9 cellular contexts compared by ENCODE assay signal in genomic region chr17:64736804-64737492, GRCh38.
DNase-seq lines count a peak whose midpoint lies in the region; ATAC-seq, FAIRE-seq and TF ChIP-seq lines count a peak whose summit lies in the region.
"Had no signal": no experiment of that assay in that cellular context is flagged by ENCODE, and none has a peak within 500 bp of the region (broad histone marks: within the 10 kb centered on the region; RNA-seq: fewer than 3 reads in every experiment).

No MANE protein-coding gene starts in this region.

- TF ChIP-seq CTCF in cardiac muscle cell (IDR thresholded peaks at IDR 0.05; ENCODE audit: low read depth, low read length) (peak; percentile 61), kidney epithelial cell (IDR thresholded peaks at IDR 0.05; ENCODE audit: insufficient read depth, low read length, poor library complexity, severe bottlenecking) (peak; percentile 67)

- H3K27ac Mint-ChIP-seq in activated naive CD8-positive, alpha-beta T cell treated with anti-CD3 and anti-CD28 coated beads for 36 hours: no peak overlapping the region

- H3K27me3 Mint-ChIP-seq in activated naive CD8-positive, alpha-beta T cell treated with anti-CD3 and anti-CD28 coated beads for 36 hours: no peaks in the 10 kb centered on the region

- no peak overlapping the region for H3K4me3 ChIP-seq in cardiac muscle cell
- no peak overlapping the region for H3K4me3 ChIP-seq in kidney epithelial cell (ENCODE audit: low read depth, low read length)

- no peaks in the 10 kb centered on the region for H3K36me3 Mint-ChIP-seq in activated naive CD8-positive, alpha-beta T cell treated with anti-CD3 and anti-CD28 coated beads for 36 hours

- peak in 1 of 2 donors; percentile 60 for DNase-seq in cardiac muscle cell (ENCODE audit: low read depth in 1 of 2, low spot score in 1 of 2)
- no peak for DNase-seq in cardiac septum (ENCODE audit: low spot score)
- peak; percentile 59 for DNase-seq in RPMI7951 (ENCODE audit: low read depth)
- DNase-seq in activated naive CD8-positive, alpha-beta T cell treated with anti-CD3 and anti-CD28 coated beads for 36 hours: peak; percentile 24
- DNase-seq in kidney epithelial cell (ENCODE audit: low read depth): no peak
- peak; percentile 18 for DNase-seq in stimulated activated CD8-positive, alpha-beta memory T cell treated with anti-CD3 and anti-CD28 coated beads, Interleukin-7, amount 100 ng/mL, for 24 hours (ENCODE audit: low read depth)
- DNase-seq in HTR-8/SVneo (ENCODE audit: insufficient read length, low spot score): no peak

- no peaks in the 10 kb centered on the region for H3K27me3 ChIP-seq in cardiac muscle cell
- no peaks in the 10 kb centered on the region for H3K27me3 ChIP-seq in kidney epithelial cell (ENCODE audit: control insufficient read depth, insufficient read depth, low read length)

- no peaks in the 10 kb centered on the region for H3K9me3 ChIP-seq in cardiac muscle cell (ENCODE audit: low read depth)

- intact Hi-C loops in cardiac septum (cut with DNase I): loop anchor here (10.0 kb wide), 1 partner anchor 92 kb away; no protein-coding TSS in a partner anchor

- H3K4me3 Mint-ChIP-seq in activated naive CD8-positive, alpha-beta T cell treated with anti-CD3 and anti-CD28 coated beads for 36 hours: no peak overlapping the region

- H3K4me1 ChIP-seq in cardiac muscle cell (ENCODE audit: low read depth): no peaks in the 10 kb centered on the region

- H3K9me3 Mint-ChIP-seq in activated naive CD8-positive, alpha-beta T cell treated with anti-CD3 and anti-CD28 coated beads for 36 hours: no peaks in the 10 kb centered on the region

- H3K36me3 ChIP-seq in cardiac muscle cell (no peaks in the 10 kb centered on the region), kidney epithelial cell (ENCODE audit: control insufficient read depth, insufficient read depth, low read length) (no peaks in the 10 kb centered on the region)

- ATAC-seq in HG02973 (IDR thresholded peaks at IDR 0.05; ENCODE audit: unreplicated experiment): no peak

- no peak overlapping the region for H3K27ac ChIP-seq in cardiac muscle cell

- H3K4me1 Mint-ChIP-seq in activated naive CD8-positive, alpha-beta T cell treated with anti-CD3 and anti-CD28 coated beads for 36 hours: peaks cover 22% of the 10 kb centered on the region

- FAIRE-seq in HTR-8/SVneo (lab: Jason Lieb, UNC): no peak
- FAIRE-seq: colon had no signal

Comparison
In these comparisons a context has a peak if more than half of its experiments do, and no peak if none do; other contexts are left out.
1. DNase-seq: peak in RPMI7951 (single experiment), activated naive CD8-positive, alpha-beta T cell treated with anti-CD3 and anti-CD28 coated beads for 36 hours (single experiment) and stimulated activated CD8-positive, alpha-beta memory T cell treated with anti-CD3 and anti-CD28 coated beads, Interleukin-7, amount 100 ng/mL, for 24 hours (single experiment); none in cardiac septum (single experiment), kidney epithelial cell (single experiment) and HTR-8/SVneo (single experiment).